ENCODE assay signal across 7 cellular contexts in genomic region chr19:9406798-9407352, GRCh38. TPM values are rescaled to one million over a fixed set of nuclear protein-coding genes. Genes with fewer than 3 reads are reported as not detected.
DNase-seq lines count a peak whose midpoint lies in the region; ATAC-seq, FAIRE-seq and TF ChIP-seq lines count a peak whose summit lies in the region.

No MANE protein-coding gene starts in this region.

- H3K4me3 ChIP-seq in bronchial epithelial cell (ENCODE audit: low read depth, low read length) = peak overlapping the region; percentile 77
- peak overlapping the region; percentile 21 to 52 (median 50) for H3K4me3 ChIP-seq in liver (ENCODE audit: low read depth in 1 of 3, low read length in 3 of 3)

- ATAC-seq in HG03521 (IDR thresholded peaks at IDR 0.05; ENCODE audit: unreplicated experiment) = no peak

- WGBS in liver = 6% methylated on average over 39 of the region's 39 CpGs

- H3K27me3 ChIP-seq in bronchial epithelial cell (ENCODE audit: control insufficient read depth, insufficient read depth, low read length) (no peaks in the 10 kb centered on the region), liver (ENCODE audit: control insufficient read depth in 4 of 4, insufficient read depth in 4 of 4, low read length in 3 of 4) (peaks cover 0 to 3% (median 0%) of the 10 kb centered on the region in 4 donors)

- FAIRE-seq in TTC549 (lab: Jason Lieb, UNC) (peak; percentile 42), bronchial epithelial cell (lab: Jason Lieb, UNC) (no peak)

- peak; percentile 73 for DNase-seq in HPDE6-E6E7 (ENCODE audit: extremely low spot score)
- DNase-seq in bronchial epithelial cell (ENCODE audit: low read depth) = peak; percentile 69
- peak; percentile 32 for DNase-seq in stimulated activated CD8-positive, alpha-beta memory T cell treated with anti-CD3 and anti-CD28 coated beads, Interleukin-12 subunit alpha, Interleukin-12 subunit beta, amount 100 ng/mL, for 24 hours (ENCODE audit: extremely low read depth)
- DNase-seq in DMS79 (lab: John Stamatoyannopoulos, UW) = no peak

- H3K27ac ChIP-seq in liver (ENCODE audit: low read depth in 1 of 2, low read length in 2 of 2) = no peak overlapping the region

- no peak for TF ChIP-seq RAD21 in liver (IDR thresholded peaks at IDR 0.05)

- H3K9ac ChIP-seq in liver (ENCODE audit: low read depth in 1 of 2, low read length in 2 of 2) = no peak overlapping the region

- peaks cover 34 to 64% (median 46%) of the 10 kb centered on the region in 4 donors for H3K9me3 ChIP-seq in liver (ENCODE audit: control insufficient read depth in 4 of 4, low read length in 3 of 4)

- TF ChIP-seq CTCF in bronchial epithelial cell (IDR thresholded peaks at IDR 0.05; ENCODE audit: insufficient read depth, low read length, severe bottlenecking) = no peak
- no peak for TF ChIP-seq CTCF in liver (IDR thresholded peaks at IDR 0.05; ENCODE audit: low read depth, low read length, missing input control)

- H3K36me3 ChIP-seq in bronchial epithelial cell (ENCODE audit: control insufficient read depth, insufficient read depth, low read length) (no peaks in the 10 kb centered on the region), liver (ENCODE audit: control insufficient read depth in 4 of 4, insufficient read depth in 3 of 4, low read depth in 1 of 4, low read length in 3 of 4) (peaks cover 0 to 3% (median under 1%) of the 10 kb centered on the region in 4 donors)

- no peaks in the 10 kb centered on the region for H3K4me1 ChIP-seq in liver (ENCODE audit: control insufficient read depth in 4 of 4, insufficient read depth in 4 of 4, low read length in 3 of 4)

TF ChIP-seq in liver, 16 proteins besides CTCF, POLR2A, EP300 and RAD21:
- TF ChIP-seq TAF1 (conservative IDR thresholded peaks at IDR 0.05) (no peak), RXRA (IDR thresholded peaks at IDR 0.05) (no peak), GABPA (IDR thresholded peaks at IDR 0.05 in 1 of 2, conservative IDR thresholded peaks at IDR 0.05 in 1 of 2) (peak; percentile 61 to 88), MAX (IDR thresholded peaks at IDR 0.05) (no peak), FOXA1 (IDR thresholded peaks at IDR 0.05) (no peak), NR2F2 (IDR thresholded peaks at IDR 0.05) (no peak), ATF3 (IDR thresholded peaks at IDR 0.05) (no peak)

RNA-seq across cellular contexts. Expression of gene ZNF266, which starts 28.5 kb away (rescaled TPM):
- total RNA-seq in bronchial epithelial cell = 9.5 and 10.3 TPM in 2 replicates
- total RNA-seq in liver = 10 to 100 TPM; 11.5 to 14.1 TPM
- polyA plus RNA-seq in liver = 1 to 10 TPM; 3.2 to 4.9 TPM

RNA-seq across cellular contexts. Expression of gene ZNF177, which starts 44.1 kb away (rescaled TPM):
- 0.79 and 1.2 TPM in 2 replicates for total RNA-seq in bronchial epithelial cell
- total RNA-seq in liver = under 1 TPM; 0.51 to 0.67 TPM
- polyA plus RNA-seq in liver = under 1 TPM; 0.32 to 0.40 TPM
